ENCODE assay signal across 23 cellular contexts in the genomic region with DNA sequence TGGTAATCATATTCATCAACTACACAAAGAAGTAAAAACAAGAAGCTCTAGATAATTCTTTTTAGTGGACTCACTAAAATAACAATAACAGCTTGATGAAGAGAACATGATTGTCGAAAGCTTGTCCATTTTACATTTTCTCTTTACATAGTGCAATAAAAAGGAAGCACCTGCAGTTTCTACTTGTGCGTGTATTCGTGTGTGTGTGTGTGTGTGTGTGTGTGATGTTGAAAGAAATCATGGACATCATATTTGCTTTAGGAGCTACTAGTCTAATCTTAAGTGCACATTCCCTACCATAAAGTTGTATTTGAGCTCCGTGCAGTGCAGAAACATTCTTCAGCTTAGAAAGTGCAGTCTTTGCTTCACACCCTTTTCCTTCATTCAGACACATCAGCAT.
DNase-seq lines count a peak whose midpoint lies in the region; FAIRE-seq and TF ChIP-seq lines count a peak whose summit lies in the region.
"Had no signal": no experiment of that assay in that cellular context is flagged by ENCODE, and none has a peak within 500 bp of the region (broad histone marks: within the 10 kb centered on the region; RNA-seq: fewer than 3 reads in every experiment).

No MANE protein-coding gene starts in this region.

- no peak for TF ChIP-seq POLR2A in endothelial cell of umbilical vein (IDR thresholded peaks at IDR 0.05; ENCODE audit: low read depth, low read length)

- H4K20me1 ChIP-seq in endothelial cell of umbilical vein (replicated peaks; ENCODE audit: control insufficient read depth, extremely low read depth, insufficient read depth, low read length) = no peaks in the 10 kb centered on the region
- H4K20me1 ChIP-seq in neural cell (ENCODE audit: insufficient read depth) = no peaks in the 10 kb centered on the region

- POLR2A ChIA-PET in endothelial cell of umbilical vein (lab: Charles Lee) = no interaction called here

- intact Hi-C loops in endothelial cell of umbilical vein (cut with micrococcal nuclease) = no loop called here

- H3K79me2 ChIP-seq in endothelial cell of umbilical vein (ENCODE audit: control insufficient read depth, insufficient read depth, low read length) (no peaks in the 10 kb centered on the region), neural cell (replicated peaks; ENCODE audit: insufficient read depth, low read length) (no peaks in the 10 kb centered on the region)

- TF ChIP-seq CTCF in endothelial cell of umbilical vein (IDR thresholded peaks at IDR 0.05; ENCODE audit: extremely low read depth in 1 of 2, insufficient read depth in 1 of 2, low read depth in 1 of 2, low read length in 2 of 2) (no peak), neural cell (IDR thresholded peaks at IDR 0.05; ENCODE audit: poor library complexity, severe bottlenecking) (no peak)

- no peaks in the 10 kb centered on the region for H3K4me1 ChIP-seq in endothelial cell of umbilical vein (ENCODE audit: control insufficient read depth, extremely low read depth, insufficient read depth, low read length)

- CTCF ChIA-PET in endothelial cell of umbilical vein (lab: Charles Lee) = interaction anchor here (0.8 to 1.1 kb wide), 4 partner anchors 9 to 19 kb away, joined by 3 to 4 read pairs (median 4); no protein-coding TSS in a partner anchor

- dilution Hi-C loops in endothelial cell of umbilical vein (cut with MboI; ENCODE audit: extremely low pct_ligation_motif_present, low sequenced_read_pairs) = no loop called here

- H3K9me2 ChIP-seq in neural cell (ENCODE audit: insufficient read depth, low read length) = no peaks in the 10 kb centered on the region

- FAIRE-seq in endothelial cell of umbilical vein (lab: Jason Lieb, UNC) = no peak
- FAIRE-seq: HTR-8/SVneo, K562 had no signal

- H2AFZ ChIP-seq in endothelial cell of umbilical vein (ENCODE audit: low read depth, low read length) = no peak overlapping the region
- peak overlapping the region; percentile 75 for H2AFZ ChIP-seq in neural cell (ENCODE audit: low read depth, low read length)
- H2AFZ ChIP-seq: GM23248 had no signal

- no peaks in the 10 kb centered on the region for H3K36me3 ChIP-seq in endothelial cell of umbilical vein (ENCODE audit: control insufficient read depth in 2 of 2, extremely low read depth in 1 of 2, insufficient read depth in 2 of 2, low read length in 2 of 2)
- no peaks in the 10 kb centered on the region for H3K36me3 ChIP-seq in neural cell (ENCODE audit: insufficient read depth, low read length)
- H3K36me3 ChIP-seq: BE2C had no signal

- no peak overlapping the region for H3K4me2 ChIP-seq in endothelial cell of umbilical vein (ENCODE audit: insufficient read depth, low read length)
- peak overlapping the region; percentile 53 for H3K4me2 ChIP-seq in neural cell (ENCODE audit: low read length)

- no peaks in the 10 kb centered on the region for H3K27me3 ChIP-seq in endothelial cell of umbilical vein (ENCODE audit: control insufficient read depth in 2 of 2, insufficient read depth in 2 of 2, low read length in 2 of 2)
- H3K27me3 ChIP-seq in neural cell (ENCODE audit: insufficient read depth, low read depth, low read length) = no peaks in the 10 kb centered on the region
- H3K27me3 ChIP-seq: BE2C had no signal

- no peaks in the 10 kb centered on the region for H3K9me1 ChIP-seq in endothelial cell of umbilical vein (replicated peaks; ENCODE audit: control insufficient read depth, extremely low read depth, insufficient read depth, low read length)

- BruUV-seq in endothelial cell of umbilical vein (replicated peaks; lab: Mats Ljungman, UMichigan) = no TSS peak

- H3K9me3 ChIP-seq in endothelial cell of umbilical vein (replicated peaks; ENCODE audit: control insufficient read depth, insufficient read depth, low read length) = no peaks in the 10 kb centered on the region
- H3K9me3 ChIP-seq in neural cell (ENCODE audit: low read length) = no peaks in the 10 kb centered on the region
- H3K9me3 ChIP-seq: BE2C had no signal

- no peak for TF ChIP-seq RAD21 in neural cell (conservative IDR thresholded peaks at IDR 0.05)

- H3K9ac ChIP-seq in endothelial cell of umbilical vein (replicated peaks; ENCODE audit: extremely low read depth, insufficient read depth, low read length) = no peak overlapping the region
- peak overlapping the region; percentile 59 for H3K9ac ChIP-seq in neural cell (ENCODE audit: low read length)
- H3K9ac ChIP-seq: GM23248 had no signal

- H3K27ac ChIP-seq in endothelial cell of umbilical vein (ENCODE audit: insufficient read depth, low read depth, low read length) (no peak overlapping the region), neural cell (ENCODE audit: low read length) (peak overlapping the region; percentile 89)
- H3K27ac ChIP-seq: 22Rv1, GM23248, RWPE1 had no signal

- no peak for TF ChIP-seq EP300 in neural cell (conservative IDR thresholded peaks at IDR 0.05; ENCODE audit: poor library complexity, severe bottlenecking)

- no peaks in the 10 kb centered on the region for H3F3A ChIP-seq in neural cell (ENCODE audit: insufficient read depth, low read length, poor library complexity, severe bottlenecking)

- H3K4me3 ChIP-seq in endothelial cell of umbilical vein (replicated peaks in 1 of 3; ENCODE audit: insufficient read depth in 1 of 3, low read depth in 1 of 3, low read length in 3 of 3) = no peak overlapping the region
- no peak overlapping the region for H3K4me3 ChIP-seq in neural cell (ENCODE audit: low read length)
- H3K4me3 ChIP-seq: GM23248, K562 had no signal

- peak; percentile 36 for DNase-seq in DMS53 (lab: John Stamatoyannopoulos, UW)
- no peak for DNase-seq in DMS53 treated with DMSO at 0.1 percent for 48 hours (lab: John Stamatoyannopoulos, UW; ENCODE audit: unreplicated experiment)
- DNase-seq in NCI-H146 (lab: John Stamatoyannopoulos, UW) = peak; percentile 72
- peak; percentile 46 for DNase-seq in endothelial cell of umbilical vein (ENCODE audit: low read depth, low spot score)
- no peak for DNase-seq in RKO (ENCODE audit: low spot score)
- no peak for DNase-seq in kidney glomerular epithelial cell (lab: John Stamatoyannopoulos, UW)
- no peak for DNase-seq in epidermal melanocyte (ENCODE audit: insufficient read length, low spot score)
- DNase-seq: BE2C, Calu3, DMS153, GM23248, H7, Kasumi-1, MV-4-11, NCI-H1930, NCI-H446, NCI-H524 treated with DMSO at 0.1 percent for 48 hours, SHP77 had no signal

TF ChIP-seq in endothelial cell of umbilical vein, 7 proteins besides CTCF, POLR2A, EP300 and RAD21:
- TF ChIP-seq MAX (IDR thresholded peaks at IDR 0.05; ENCODE audit: insufficient read depth, insufficient read length) (no peak), JUN (IDR thresholded peaks at IDR 0.05; ENCODE audit: borderline replicate concordance, insufficient read depth, insufficient read length, low read depth) (no peak), MYC (IDR thresholded peaks at IDR 0.05; ENCODE audit: low read depth, low read length) (no peak), POLR2AphosphoS5 (IDR thresholded peaks at IDR 0.05; ENCODE audit: insufficient read depth, low read depth, low read length) (no peak), GATA2 (IDR thresholded peaks at IDR 0.05; ENCODE audit: insufficient read depth, insufficient read length, low read depth, low read length) (no peak), EZH2 (IDR thresholded peaks at IDR 0.05; ENCODE audit: borderline replicate concordance, low read depth, low read length, severe bottlenecking) (no peak), FOS (IDR thresholded peaks at IDR 0.05; ENCODE audit: borderline replicate concordance, insufficient read depth, low read length) (no peak)

TF ChIP-seq in neural cell, 6 proteins besides CTCF, POLR2A, EP300 and RAD21:
- TF ChIP-seq POLR2AphosphoS5 (IDR thresholded peaks at IDR 0.05) = no peak
- no peak for TF ChIP-seq TAF1 (IDR thresholded peaks at IDR 0.05; ENCODE audit: low read depth)
- TF ChIP-seq REST (IDR thresholded peaks at IDR 0.05; ENCODE audit: borderline replicate concordance) = no peak
- TF ChIP-seq MXI1 (conservative IDR thresholded peaks at IDR 0.05; ENCODE audit: poor library complexity, severe bottlenecking) = no peak
- no peak for TF ChIP-seq SMC3 (conservative IDR thresholded peaks at IDR 0.05; ENCODE audit: poor library complexity)
- TF ChIP-seq EZH2 (IDR thresholded peaks at IDR 0.05; ENCODE audit: borderline replicate concordance, insufficient read depth, low read length, poor library complexity, severe bottlenecking) = no peak
TF ChIP-seq in neural cell: peak in this region for 0.

Comparison
In these comparisons a context has a peak if more than half of its experiments do, and no peak if none do; other contexts are left out.
1. DNase-seq: peak in DMS53 (single experiment), NCI-H146 (single experiment) and endothelial cell of umbilical vein (single experiment); none in DMS53 treated with DMSO at 0.1 percent for 48 hours (single experiment), RKO (single experiment), kidney glomerular epithelial cell (single experiment) and epidermal melanocyte (single experiment).